ENCODE assay signal across 8 cellular contexts in the genomic region with DNA sequence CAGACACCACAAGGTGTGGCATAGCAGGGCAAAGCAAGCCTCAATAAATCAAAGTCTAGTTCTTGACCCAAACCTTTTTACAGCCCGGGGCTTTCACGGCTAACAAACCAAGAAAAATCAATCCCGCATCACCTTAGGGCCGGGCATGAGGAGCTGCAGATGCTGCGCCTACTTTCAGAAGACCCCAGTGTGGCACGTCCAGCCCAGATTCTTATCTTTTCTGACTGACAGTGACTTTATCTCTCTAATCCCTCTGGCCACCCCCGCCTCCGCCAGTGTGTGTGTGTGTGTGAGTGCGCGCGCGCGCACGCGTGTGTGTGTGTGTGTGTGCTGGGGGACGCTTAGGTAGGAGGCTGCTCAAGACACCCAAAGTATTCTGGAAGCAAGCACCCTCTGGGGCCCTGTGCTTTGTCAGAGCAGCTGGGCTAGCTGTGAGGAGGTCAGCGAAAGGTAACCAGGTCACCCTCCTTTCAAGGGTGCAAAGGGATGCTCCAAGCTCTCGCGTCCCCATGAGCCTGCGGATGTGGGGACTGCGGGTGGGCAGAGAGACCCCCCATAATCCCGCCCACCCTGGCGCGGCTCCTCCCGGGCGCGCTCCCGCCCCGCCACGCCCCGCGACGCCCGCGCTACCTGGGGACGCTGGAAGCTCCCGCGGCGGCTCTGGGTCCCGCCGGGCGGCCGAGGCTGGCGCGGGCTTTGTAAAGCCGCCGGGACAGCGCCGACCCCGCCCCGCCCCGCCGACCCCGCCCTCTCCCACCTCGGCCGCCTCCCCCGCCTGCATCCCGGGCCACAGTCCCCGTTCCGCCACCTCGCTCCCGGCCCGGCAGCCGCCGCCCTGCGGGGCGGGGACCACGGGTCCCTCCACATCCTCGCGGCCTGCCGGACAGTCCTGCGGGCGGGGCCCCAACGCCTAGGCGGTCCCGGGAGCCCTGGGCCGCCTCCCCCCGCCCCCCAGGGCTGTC. TPM values are rescaled to one million over a fixed set of nuclear protein-coding genes. Genes with fewer than 3 reads are reported as not detected.
A peak's percentile ranks its signal among the peaks of the same experiment; 100 is the strongest.
DNase-seq lines count a peak whose midpoint lies in the region; ATAC-seq, FAIRE-seq and TF ChIP-seq lines count a peak whose summit lies in the region.

No MANE protein-coding gene starts in this region.

- H3K27ac Mint-ChIP-seq in Calu3 (ENCODE audit: unreplicated experiment), result peak overlapping the region; percentile 47
- H3K27ac Mint-ChIP-seq in stimulated activated effector memory CD8-positive, alpha-beta T cell treated with anti-CD3 and anti-CD28 coated beads, Interleukin-12 subunit alpha, Interleukin-12 subunit beta, amount 100 ng/mL, for 72 hours, result no peak overlapping the region

- H3K9me3 Mint-ChIP-seq in Calu3 (ENCODE audit: low read depth, unreplicated experiment), result no peaks in the 10 kb centered on the region
- H3K9me3 Mint-ChIP-seq in stimulated activated effector memory CD8-positive, alpha-beta T cell treated with anti-CD3 and anti-CD28 coated beads, Interleukin-12 subunit alpha, Interleukin-12 subunit beta, amount 100 ng/mL, for 72 hours, result no peaks in the 10 kb centered on the region

- H3F3A ChIP-seq in MM.1S (ENCODE audit: insufficient read depth, low read length), result no peaks in the 10 kb centered on the region

- DNase-seq in Calu3 (peak; percentile 65), MM.1S (peak; percentile 18), breast epithelium (ENCODE audit: low spot score in 2 of 2) (peak in 1 of 2 donors; percentile 51), kidney (peak; percentile 73), Karpas-422 (no peak)
- no peak for DNase-seq in stimulated activated effector memory CD8-positive, alpha-beta T cell treated with anti-CD3 and anti-CD28 coated beads, Interleukin-12 subunit alpha, Interleukin-12 subunit beta, amount 100 ng/mL, for 72 hours (ENCODE audit: low spot score in 2 of 2)

- H3K79me2 ChIP-seq in MM.1S (ENCODE audit: low read length) (no peaks in the 10 kb centered on the region), Karpas-422 (ENCODE audit: low read length) (no peaks in the 10 kb centered on the region)

- peak overlapping the region; percentile 50 for H3K4me3 ChIP-seq in MM.1S (ENCODE audit: low read length)
- H3K4me3 ChIP-seq in breast epithelium, result peak overlapping the region; percentile 19 to 72 (median 57)
- peak overlapping the region; percentile 63 to 71 for H3K4me3 ChIP-seq in kidney (ENCODE audit: low read length in 2 of 2)
- no peak overlapping the region for H3K4me3 ChIP-seq in Karpas-422 (ENCODE audit: low read length)

- intact Hi-C loops in Calu3 (cut with micrococcal nuclease; ENCODE audit: unreplicated experiment) (loop anchor here (1.0 kb wide), 1 partner anchor 37 kb away; no protein-coding TSS in a partner anchor), breast epithelium (cut with DNase I; ENCODE audit: low total_unique reads) (loop anchor here (1.0 kb wide), 1 partner anchor 33 kb away; no protein-coding TSS in a partner anchor), kidney (cut with DNase I) (no loop called here)

- H3K27me3 Mint-ChIP-seq in Calu3 (ENCODE audit: unreplicated experiment), result no peaks in the 10 kb centered on the region

- peak; percentile 50 for ATAC-seq in stimulated activated effector memory CD8-positive, alpha-beta T cell treated with anti-CD3 and anti-CD28 coated beads, Interleukin-12 subunit alpha, Interleukin-12 subunit beta, amount 100 ng/mL, for 72 hours
- ATAC-seq in GM21423 (IDR thresholded peaks at IDR 0.05; ENCODE audit: unreplicated experiment) (no peak), HG03565 (IDR thresholded peaks at IDR 0.05; ENCODE audit: unreplicated experiment) (no peak)

- H3K27ac ChIP-seq in MM.1S (ENCODE audit: low read length) (no peak overlapping the region), breast epithelium (peak overlapping the region in 1 of 2 donors; percentile 6), kidney (ENCODE audit: low read depth in 2 of 2, low read length in 2 of 2) (peak overlapping the region; percentile 33 to 79), Karpas-422 (ENCODE audit: low read length) (no peak overlapping the region)

- H3K36me3 Mint-ChIP-seq in Calu3 (ENCODE audit: insufficient read depth, unreplicated experiment), result peaks cover 13% of the 10 kb centered on the region
- H3K36me3 Mint-ChIP-seq in stimulated activated effector memory CD8-positive, alpha-beta T cell treated with anti-CD3 and anti-CD28 coated beads, Interleukin-12 subunit alpha, Interleukin-12 subunit beta, amount 100 ng/mL, for 72 hours, result no peaks in the 10 kb centered on the region

- H3K9me2 ChIP-seq in MM.1S (replicated peaks; ENCODE audit: insufficient read depth, low read length), result no peaks in the 10 kb centered on the region
- no peaks in the 10 kb centered on the region for H3K9me2 ChIP-seq in Karpas-422 (replicated peaks; ENCODE audit: insufficient read depth, low read length)

- no peaks in the 10 kb centered on the region for H3K27me3 ChIP-seq in MM.1S (replicated peaks; ENCODE audit: insufficient read depth, low read length)
- no peaks in the 10 kb centered on the region for H3K27me3 ChIP-seq in breast epithelium
- H3K27me3 ChIP-seq in Karpas-422 (ENCODE audit: low read length), result no peaks in the 10 kb centered on the region

- H3K9ac ChIP-seq in MM.1S (ENCODE audit: low read length), result no peak overlapping the region
- H3K9ac ChIP-seq in kidney (ENCODE audit: low read length in 2 of 2), result peak overlapping the region in 1 of 2 donors; percentile 75
- no peak overlapping the region for H3K9ac ChIP-seq in Karpas-422 (ENCODE audit: low read length)

- H3K4me1 ChIP-seq in MM.1S (ENCODE audit: low read length), result no peaks in the 10 kb centered on the region
- H3K4me1 ChIP-seq in breast epithelium, result no peaks in the 10 kb centered on the region
- no peaks in the 10 kb centered on the region for H3K4me1 ChIP-seq in kidney (ENCODE audit: control insufficient read depth in 1 of 2, insufficient read depth in 1 of 2, low read depth in 1 of 2, low read length in 2 of 2)
- no peaks in the 10 kb centered on the region for H3K4me1 ChIP-seq in Karpas-422 (ENCODE audit: low read length)

- peak overlapping the region; percentile 50; the same call in 1 of the 2 replicates for H3K4me2 ChIP-seq in MM.1S (ENCODE audit: low read depth, low read length)
- no peak overlapping the region for H3K4me2 ChIP-seq in Karpas-422 (ENCODE audit: low read depth, low read length, poor library complexity, severe bottlenecking)

- H4K20me1 ChIP-seq in MM.1S (ENCODE audit: insufficient read depth, low read length) (no peaks in the 10 kb centered on the region), Karpas-422 (ENCODE audit: insufficient read depth, low read depth, low read length) (no peaks in the 10 kb centered on the region)

- CTCF ChIA-PET in Calu3 (lab: Charles Lee), result interaction anchor here (0.6 to 1.0 kb wide), 3 partner anchors 26 to 37 kb away, joined by 3 to 4 read pairs (median 4); no protein-coding TSS in a partner anchor

- TF ChIP-seq CTCF in Calu3 (IDR thresholded peaks at IDR 0.05; ENCODE audit: unreplicated experiment) (no peak), MM.1S (IDR thresholded peaks at IDR 0.05; ENCODE audit: low read length) (no peak), breast epithelium (IDR thresholded peaks at IDR 0.05) (no peak), kidney (IDR thresholded peaks at IDR 0.05; ENCODE audit: borderline replicate concordance, extremely low read depth, insufficient read depth) (no peak)

- peaks cover 7% of the 10 kb centered on the region for H3K4me1 Mint-ChIP-seq in Calu3 (ENCODE audit: low read depth, unreplicated experiment)
- no peaks in the 10 kb centered on the region for H3K4me1 Mint-ChIP-seq in stimulated activated effector memory CD8-positive, alpha-beta T cell treated with anti-CD3 and anti-CD28 coated beads, Interleukin-12 subunit alpha, Interleukin-12 subunit beta, amount 100 ng/mL, for 72 hours

- TF ChIP-seq POLR2A in breast epithelium (IDR thresholded peaks at IDR 0.05), result no peak

- H2AFZ ChIP-seq in MM.1S (ENCODE audit: low read length) (0 out of 2 replicates have a peak overlapping the region, but pooled peaks have one; percentile 7), Karpas-422 (ENCODE audit: low read length) (no peak overlapping the region)

- peak overlapping the region; percentile 84 for H3K4me3 Mint-ChIP-seq in Calu3 (ENCODE audit: low read depth, unreplicated experiment)
- H3K4me3 Mint-ChIP-seq in stimulated activated effector memory CD8-positive, alpha-beta T cell treated with anti-CD3 and anti-CD28 coated beads, Interleukin-12 subunit alpha, Interleukin-12 subunit beta, amount 100 ng/mL, for 72 hours, result no peak overlapping the region

- no peaks in the 10 kb centered on the region for H3K9me3 ChIP-seq in MM.1S (replicated peaks; ENCODE audit: insufficient read depth, low read length)
- H3K9me3 ChIP-seq in breast epithelium, result no peaks in the 10 kb centered on the region
- H3K9me3 ChIP-seq in kidney (ENCODE audit: control insufficient read depth in 1 of 2, low read length in 2 of 2), result no peaks in the 10 kb centered on the region
- no peaks in the 10 kb centered on the region for H3K9me3 ChIP-seq in Karpas-422 (ENCODE audit: low read length)

- no TSS peak for BruUV-seq in Calu3 (replicated peaks; lab: Mats Ljungman, UMichigan)

- H3K36me3 ChIP-seq in MM.1S (replicated peaks; ENCODE audit: insufficient read depth, low read length), result no peaks in the 10 kb centered on the region
- H3K36me3 ChIP-seq in breast epithelium, result no peaks in the 10 kb centered on the region
- no peaks in the 10 kb centered on the region for H3K36me3 ChIP-seq in kidney (ENCODE audit: control insufficient read depth in 1 of 2, insufficient read depth in 2 of 2, low read length in 2 of 2)
- no peaks in the 10 kb centered on the region for H3K36me3 ChIP-seq in Karpas-422 (ENCODE audit: insufficient read depth, low read length)

- FAIRE-seq in kidney (lab: Jason Lieb, UNC), result no peak

RNA-seq across cellular contexts. Expression of a gene that starts 57.1 kb away (rescaled TPM):
- total RNA-seq in Calu3 (2022) (9.8 and 10.2 TPM in 2 replicates), breast epithelium (10 to 100 TPM; 11.4 to 14.6 (median 13.4) TPM), kidney (14.6 TPM)
- polyA plus RNA-seq in kidney (ENCODE audit: insufficient read depth, low read depth, low replicate concordance), result 34.5 TPM
- total RNA-seq in Karpas-422 (2014; rRNA removed; shearing (Covaris generic); ENCODE audit: low replicate concordance), result not detected in 2 replicates

Comparison
In these comparisons a context has a peak if more than half of its experiments do, and no peak if none do; other contexts are left out.
1. DNase-seq: peak in Calu3 (single experiment), MM.1S (single experiment) and kidney (single experiment); none in stimulated activated effector memory CD8-positive, alpha-beta T cell treated with anti-CD3 and anti-CD28 coated beads, Interleukin-12 subunit alpha, Interleukin-12 subunit beta, amount 100 ng/mL, for 72 hours (0 of 2) and Karpas-422 (single experiment).
2. H3K27ac ChIP-seq: peak in kidney (2 of 2); none in MM.1S (single experiment) and Karpas-422 (single experiment).
3. RNA of a gene that starts 57.1 kb away (total RNA-seq): 14.6 TPM in kidney (single experiment), 11.4 to 14.6 TPM in breast epithelium and 9.8 to 10.2 TPM in Calu3; not detected in Karpas-422; every median in the first group is over 10 times any median in the second.